8 cellular contexts compared by ENCODE assay signal in genomic region chr17:50139950-50140885, GRCh38. TPM values are rescaled to one million over a fixed set of nuclear protein-coding genes. Genes with fewer than 3 reads are reported as not detected.
DNase-seq lines count a peak whose midpoint lies in the region; ATAC-seq and TF ChIP-seq lines count a peak whose summit lies in the region.

No MANE protein-coding gene starts in this region.

- H3K27me3 ChIP-seq in PC-9 (ENCODE audit: insufficient read depth, low read depth) = no peaks in the 10 kb centered on the region
- no peaks in the 10 kb centered on the region for H3K27me3 ChIP-seq in neural cell (ENCODE audit: insufficient read depth, low read depth, low read length)

- no peaks in the 10 kb centered on the region for H3K27me3 Mint-ChIP-seq in activated T-cell treated with anti-CD3 and anti-CD28 coated beads, Interleukin-2, amount 50 U/mL, for 4 hours (ENCODE audit: low read depth)

- DNase-seq in GDM1 (lab: John Stamatoyannopoulos, UW) (peak; percentile 65), PC-9 (peak in 1 of 2 experiments; percentile 62), fibroblast of gingiva (ENCODE audit: low read depth) (peak; percentile 72), substantia nigra (lab: John Stamatoyannopoulos, UW) (peak in 40 of 49 donors; percentile 12 to 84 (median 54))
- DNase-seq in activated T-cell treated with anti-CD3 and anti-CD28 coated beads, Interleukin-2, amount 50 U/mL, for 4 hours = peak; percentile 81

- peaks cover 14% of the 10 kb centered on the region for H3K4me1 ChIP-seq in PC-9 (replicated peaks; ENCODE audit: insufficient read depth)

- H3F3A ChIP-seq in PC-9 (ENCODE audit: insufficient read depth, low read depth) (peaks cover 6% of the 10 kb centered on the region), neural cell (ENCODE audit: insufficient read depth, low read length, poor library complexity, severe bottlenecking) (no peaks in the 10 kb centered on the region)

- peak overlapping the region; percentile 27 for H3K4me3 Mint-ChIP-seq in activated T-cell treated with anti-CD3 and anti-CD28 coated beads, Interleukin-2, amount 50 U/mL, for 4 hours

- no peak for TF ChIP-seq EP300 in neural cell (conservative IDR thresholded peaks at IDR 0.05; ENCODE audit: poor library complexity, severe bottlenecking)

- peaks cover 75% of the 10 kb centered on the region for H3K36me3 Mint-ChIP-seq in activated T-cell treated with anti-CD3 and anti-CD28 coated beads, Interleukin-2, amount 50 U/mL, for 4 hours (ENCODE audit: insufficient read depth)

- H4K20me1 ChIP-seq in PC-9 (ENCODE audit: insufficient read depth) (peaks cover 31% of the 10 kb centered on the region), neural cell (ENCODE audit: insufficient read depth) (no peaks in the 10 kb centered on the region)

- TF ChIP-seq RAD21 in neural cell (conservative IDR thresholded peaks at IDR 0.05) = peak; percentile 60

- H2AFZ ChIP-seq in PC-9 (no peak overlapping the region), neural cell (ENCODE audit: low read depth, low read length) (no peak overlapping the region)

- no peaks in the 10 kb centered on the region for H3K9me2 ChIP-seq in PC-9 (ENCODE audit: insufficient read depth)
- H3K9me2 ChIP-seq in neural cell (ENCODE audit: insufficient read depth, low read length) = no peaks in the 10 kb centered on the region

- peak; percentile 43 for ATAC-seq in HG03108 (IDR thresholded peaks at IDR 0.05; ENCODE audit: unreplicated experiment)
- peak; percentile 86 to 93 for ATAC-seq in activated T-cell treated with anti-CD3 and anti-CD28 coated beads, Interleukin-2, amount 50 U/mL, for 4 hours
- ATAC-seq in GM19035 (IDR thresholded peaks at IDR 0.05; ENCODE audit: unreplicated experiment) = no peak

- H3K4me2 ChIP-seq in PC-9 (no peak overlapping the region), neural cell (ENCODE audit: low read length) (no peak overlapping the region)

- TF ChIP-seq CTCF in PC-9 (conservative IDR thresholded peaks at IDR 0.05) (peak; percentile 97), neural cell (IDR thresholded peaks at IDR 0.05; ENCODE audit: poor library complexity, severe bottlenecking) (peak; percentile 84)

- intact Hi-C loops in PC-9 (cut with micrococcal nuclease; ENCODE audit: unreplicated experiment) = loop anchor here (2.0 kb wide), 1 partner anchor 21 kb away; no protein-coding TSS in a partner anchor

- POLR2A ChIA-PET in PC-9 (lab: Charles Lee; ENCODE audit: unreplicated experiment) = interaction anchor here (0.6 to 0.7 kb wide), 2 partner anchors 274 to 804 kb away, joined by 3 to 4 read pairs; no protein-coding TSS in a partner anchor

- CTCF ChIA-PET in PC-9 (lab: Charles Lee) = interaction anchor here (0.8 kb wide), 1 partner anchor 10 kb away, joined by 8 read pairs; no protein-coding TSS in a partner anchor

- H3K4me3 ChIP-seq in PC-9 (no peak overlapping the region), neural cell (ENCODE audit: low read length) (no peak overlapping the region)

- H3K36me3 ChIP-seq in PC-9 (ENCODE audit: low read depth) (peaks cover 41% of the 10 kb centered on the region), neural cell (ENCODE audit: insufficient read depth, low read length) (peaks cover 14% of the 10 kb centered on the region)

- H3K9me3 ChIP-seq in PC-9 (ENCODE audit: insufficient read depth, low read depth) (no peaks in the 10 kb centered on the region), neural cell (ENCODE audit: low read length) (no peaks in the 10 kb centered on the region)

- no peak overlapping the region for H3K27ac ChIP-seq in PC-9
- no peak overlapping the region for H3K27ac ChIP-seq in neural cell (ENCODE audit: low read length)
- peak overlapping the region; percentile 5 for H3K27ac ChIP-seq in substantia nigra (ENCODE audit: low read depth, low read length, poor library complexity, severe bottlenecking)

- H3K79me2 ChIP-seq in PC-9 (ENCODE audit: low read depth) (peaks cover 3% of the 10 kb centered on the region), neural cell (replicated peaks; ENCODE audit: insufficient read depth, low read length) (no peaks in the 10 kb centered on the region)

- peaks cover 52% of the 10 kb centered on the region for H3K4me1 Mint-ChIP-seq in activated T-cell treated with anti-CD3 and anti-CD28 coated beads, Interleukin-2, amount 50 U/mL, for 4 hours (ENCODE audit: low read depth)

- no peak overlapping the region for H3K9ac ChIP-seq in neural cell (ENCODE audit: low read length)

- BruUV-seq in PC-9 (replicated peaks; lab: Mats Ljungman, UMichigan) = no TSS peak

- no peaks in the 10 kb centered on the region for H3K9me3 Mint-ChIP-seq in activated T-cell treated with anti-CD3 and anti-CD28 coated beads, Interleukin-2, amount 50 U/mL, for 4 hours

TF ChIP-seq in neural cell, 6 proteins besides CTCF, POLR2A, EP300 and RAD21:
- TF ChIP-seq SMC3 (conservative IDR thresholded peaks at IDR 0.05; ENCODE audit: poor library complexity) = peak; percentile 74
- TF ChIP-seq POLR2AphosphoS5 (IDR thresholded peaks at IDR 0.05) = no peak
- no peak for TF ChIP-seq MXI1 (conservative IDR thresholded peaks at IDR 0.05; ENCODE audit: poor library complexity, severe bottlenecking)

RNA-seq across cellular contexts. Expression of gene SAMD14, which starts 10.3 kb away (rescaled TPM):
- total RNA-seq in PC-9 (2021) = 0.17 and 0.73 TPM in 2 replicates
- total RNA-seq in activated T-cell treated with anti-CD3 and anti-CD28 coated beads, Interleukin-2, amount 50 U/mL, for 4 hours = under 1 TPM; 0.47 to 0.78 (median 0.52) TPM
- 105 and 128 TPM in 2 replicates for polyA plus RNA-seq in neural cell
- polyA minus RNA-seq in neural cell = 77.2 and 83.0 TPM in 2 replicates

RNA-seq across cellular contexts. Expression of gene PPP1R9B, which starts 10.3 kb away (rescaled TPM):
- total RNA-seq in PC-9 (2021) = 34.0 and 35.8 TPM in 2 replicates
- total RNA-seq in activated T-cell treated with anti-CD3 and anti-CD28 coated beads, Interleukin-2, amount 50 U/mL, for 4 hours = 10 to 100 TPM; 70.2 to 82.2 (median 76.6) TPM
- polyA plus RNA-seq in neural cell = 29.2 and 30.5 TPM in 2 replicates
- polyA minus RNA-seq in neural cell = 56.8 and 70.1 TPM in 2 replicates

RNA-seq across cellular contexts. Expression of gene SGCA, which starts 25.6 kb away (rescaled TPM):
- not detected in 2 replicates for total RNA-seq in PC-9 (2021)
- not detected for total RNA-seq in activated T-cell treated with anti-CD3 and anti-CD28 coated beads, Interleukin-2, amount 50 U/mL, for 4 hours
- 0.43 TPM in 1 of 2 replicates, not detected in the other for polyA plus RNA-seq in neural cell
- not detected in 2 replicates for polyA minus RNA-seq in neural cell

RNA-seq across cellular contexts. Expression of gene PDK2, which starts 45.1 kb away (rescaled TPM):
- total RNA-seq in PC-9 (2021) = 38.6 and 58.7 TPM in 2 replicates
- total RNA-seq in activated T-cell treated with anti-CD3 and anti-CD28 coated beads, Interleukin-2, amount 50 U/mL, for 4 hours = 10 to 100 TPM in 1 of 3 donors, 1 to 10 TPM in 2; 8.8 to 11.7 (median 9.2) TPM
- 36.2 and 41.7 TPM in 2 replicates for polyA plus RNA-seq in neural cell
- polyA minus RNA-seq in neural cell = 31.9 and 37.3 TPM in 2 replicates
